21 cellular contexts compared by ENCODE assay signal in genomic region chr11:111836162-111836561, GRCh38.
"Had no signal": no experiment of that assay in that cellular context is flagged by ENCODE, and none has a peak within 500 bp of the region (broad histone marks: within the 10 kb centered on the region; RNA-seq: fewer than 3 reads in every experiment).

No MANE protein-coding gene starts in this region.

- H3K27ac Mint-ChIP-seq: activated naive CD4-positive, alpha-beta T cell treated with anti-CD3 and anti-CD28 coated beads for 36 hours; activated T-helper 2 cell treated with anti-CD3 and anti-CD28 coated beads, Interferon-gamma antibody, Interleukin-2, Interleukin-4, amounts not matched to agents 10 μg/mL and 5 μg/mL and 100 μg/mL, durations not matched to agents 14 hours and 24 hours and 36 hours; natural killer cell had no signal

- H3K4me3 ChIP-seq: esophagus squamous epithelium, testis, upper lobe of right lung had no signal

- ATAC-seq: activated CD4-positive, CD25-positive, alpha-beta regulatory T cell treated with anti-CD3 and anti-CD28 coated beads, Interleukin-2, amount 50 U/mL, for 24 hours; natural killer cell; SK-N-SH treated with all-trans-retinoic acid at 6 μM for 48 hours had no signal

- H3K9me3 Mint-ChIP-seq: activated naive CD4-positive, alpha-beta T cell treated with anti-CD3 and anti-CD28 coated beads for 36 hours; activated T-helper 2 cell treated with anti-CD3 and anti-CD28 coated beads, Interferon-gamma antibody, Interleukin-2, Interleukin-4, amounts not matched to agents 10 μg/mL and 5 μg/mL and 100 μg/mL, durations not matched to agents 14 hours and 24 hours and 36 hours; natural killer cell had no signal

- H3K27me3 ChIP-seq: esophagus squamous epithelium, neutrophil, testis, upper lobe of right lung had no signal

- H3K27ac ChIP-seq: esophagus squamous epithelium, neutrophil, testis, upper lobe of right lung had no signal

- H3K9me3 ChIP-seq: esophagus squamous epithelium, neutrophil, testis, upper lobe of right lung had no signal

- DNase-seq: activated CD4-positive, alpha-beta T cell treated with anti-CD3 and anti-CD28 coated beads, Interleukin-2, amount 50 U/mL, for 1 hour; activated naive CD4-positive, alpha-beta T cell treated with anti-CD3 and anti-CD28 coated beads for 36 hours; activated T-cell treated with anti-CD3 and anti-CD28 coated beads, Interleukin-2, amount 50 U/mL, for 1 hour; caudate nucleus; cortex of kidney; effector CD8-positive, alpha-beta T cell; esophagus squamous epithelium; islet precursor cell; natural killer cell; retina; stimulated activated CD4-positive, alpha-beta T cell treated with anti-CD3 and anti-CD28 coated beads, Interleukin-4, amount 100 ng/mL, for 24 hours; stimulated activated CD8-positive, alpha-beta memory T cell treated with anti-CD3 and anti-CD28 coated beads, Interleukin-4, amount 100 ng/mL, for 48 hours; stimulated activated naive CD4-positive, alpha-beta T cell treated with Interleukin-2 at 50 U/mL for 16 hours; T-helper 1 cell; T1000; testis; upper lobe of right lung had no signal

- H3K4me1 ChIP-seq: testis had no signal

- H3K4me3 Mint-ChIP-seq: activated naive CD4-positive, alpha-beta T cell treated with anti-CD3 and anti-CD28 coated beads for 36 hours; natural killer cell had no signal
